In genomic region chr17:64060331-64060730, GRCh38 we compare ENCODE assay signal across 21 cellular contexts. TPM values are rescaled to one million over a fixed set of nuclear protein-coding genes. Genes with fewer than 3 reads are reported as not detected.
DNase-seq lines count a peak whose midpoint lies in the region; ATAC-seq, FAIRE-seq and TF ChIP-seq lines count a peak whose summit lies in the region.
"Had no signal": no experiment of that assay in that cellular context is flagged by ENCODE, and none has a peak within 500 bp of the region (broad histone marks: within the 10 kb centered on the region; RNA-seq: fewer than 3 reads in every experiment).

No MANE protein-coding gene starts in this region.

- H3K4me3 Mint-ChIP-seq in activated CD4-positive, alpha-beta T cell treated with anti-CD3 and anti-CD28 coated beads, Interleukin-2, amount 10 ng/mL, durations not matched to agents 7 days and 5 days, result no peak overlapping the region
- H3K4me3 Mint-ChIP-seq in naive thymus-derived CD8-positive, alpha-beta T cell, result peak overlapping the region in 3 of 10 donors; percentile 13 to 39 (median 34)
- H3K4me3 Mint-ChIP-seq: mesothelial cell of epicardium had no signal

- H3K36me3 Mint-ChIP-seq in activated CD4-positive, alpha-beta T cell treated with anti-CD3 and anti-CD28 coated beads, Interleukin-2, amount 10 ng/mL, durations not matched to agents 7 days and 5 days (ENCODE audit: low read depth), result peaks cover 84% of the 10 kb centered on the region
- H3K36me3 Mint-ChIP-seq in naive thymus-derived CD8-positive, alpha-beta T cell, result peaks cover 0 to 46% (median 14%) of the 10 kb centered on the region in 3 donors

- POLR2A ChIA-PET in activated CD4-positive, alpha-beta T cell treated with anti-CD3 and anti-CD28 coated beads, Interleukin-2, amount 10 ng/mL, durations not matched to agents 7 days and 5 days (lab: Charles Lee), result no interaction called here
- POLR2A ChIA-PET in naive thymus-derived CD8-positive, alpha-beta T cell (lab: Charles Lee), result interaction anchor here (0.7 to 1.4 kb wide), 2 partner anchors 25 to 32 kb away, joined by 3 to 8 read pairs; no protein-coding TSS in a partner anchor

- H3K9me3 ChIP-seq in adrenal gland (replicated peaks in 1 of 3), result no peaks in the 10 kb centered on the region
- H3K9me3 ChIP-seq: upper lobe of left lung had no signal

- no peak for TF ChIP-seq POLR2A in adrenal gland (IDR thresholded peaks at IDR 0.05)

- H3K27me3 Mint-ChIP-seq in activated CD4-positive, alpha-beta T cell treated with anti-CD3 and anti-CD28 coated beads, Interleukin-2, amount 10 ng/mL, durations not matched to agents 7 days and 5 days, result no peaks in the 10 kb centered on the region
- no peaks in the 10 kb centered on the region for H3K27me3 Mint-ChIP-seq in naive thymus-derived CD8-positive, alpha-beta T cell

- peak; percentile 80 for FAIRE-seq in GM19239 (lab: Jason Lieb, UNC)
- FAIRE-seq: frontal cortex had no signal

- H3K4me3 ChIP-seq in adrenal gland, result no peak overlapping the region
- H3K4me3 ChIP-seq: upper lobe of left lung had no signal

- peaks cover 75% of the 10 kb centered on the region for H3K4me1 Mint-ChIP-seq in activated CD4-positive, alpha-beta T cell treated with anti-CD3 and anti-CD28 coated beads, Interleukin-2, amount 10 ng/mL, durations not matched to agents 7 days and 5 days
- H3K4me1 Mint-ChIP-seq in naive thymus-derived CD8-positive, alpha-beta T cell, result peaks cover 6 to 80% (median 32%) of the 10 kb centered on the region in 4 donors

- H3K9me3 Mint-ChIP-seq in activated CD4-positive, alpha-beta T cell treated with anti-CD3 and anti-CD28 coated beads, Interleukin-2, amount 10 ng/mL, durations not matched to agents 7 days and 5 days, result no peaks in the 10 kb centered on the region
- no peaks in the 10 kb centered on the region for H3K9me3 Mint-ChIP-seq in naive thymus-derived CD8-positive, alpha-beta T cell
- H3K9me3 Mint-ChIP-seq: mesothelial cell of epicardium had no signal

- no peak for TF ChIP-seq CTCF in adrenal gland (IDR thresholded peaks at IDR 0.05)

- H3K27me3 ChIP-seq in adrenal gland, result no peaks in the 10 kb centered on the region
- H3K27me3 ChIP-seq: upper lobe of left lung had no signal

- no peak for ATAC-seq in naive thymus-derived CD8-positive, alpha-beta T cell
- no peak for ATAC-seq in HG03442 (IDR thresholded peaks at IDR 0.05; ENCODE audit: unreplicated experiment)

- H3K36me3 ChIP-seq in adrenal gland (replicated peaks in 1 of 2), result peaks cover 0 to 75% of the 10 kb centered on the region in 2 donors

- CTCF ChIA-PET in activated CD4-positive, alpha-beta T cell treated with anti-CD3 and anti-CD28 coated beads, Interleukin-2, amount 10 ng/mL, durations not matched to agents 7 days and 5 days (lab: Charles Lee), result interaction anchor here (0.8 to 1.4 kb wide), 4 partner anchors 14 to 60 kb away, joined by 3 read pairs; no protein-coding TSS in a partner anchor

- peak overlapping the region in 3 of 5 donors; percentile 58 to 75 (median 66) for H3K27ac ChIP-seq in adrenal gland
- H3K27ac ChIP-seq: RWPE1, VCaP had no signal

- intact Hi-C loops in adrenal gland (cut with DNase I), result loop anchor here in 1 of 2 donors (10.0 kb wide), 2 partner anchors 74 to 224 kb away; partner anchors contain the start of gene ERN1

- DNase-seq in activated CD4-positive, alpha-beta T cell treated with anti-CD3 and anti-CD28 coated beads, Interleukin-2, amount 10 ng/mL, durations not matched to agents 7 days and 5 days, result no peak
- DNase-seq in activated CD4-positive, alpha-beta T cell treated with anti-CD3 and anti-CD28 coated beads for 1 hour, result no peak
- no peak for DNase-seq in GM19239 (ENCODE audit: insufficient read length, low spot score)
- no peak for DNase-seq in adrenal gland
- no peak for DNase-seq in naive thymus-derived CD8-positive, alpha-beta T cell
- no peak for DNase-seq in HUDEP-2 (lab: John Stamatoyannopoulos, UW; ENCODE audit: unreplicated experiment in 76 of 76)
- DNase-seq in central memory CD4-positive, alpha-beta T cell, result no peak
- DNase-seq: activated gamma-delta T cell treated with Interleukin-2 at 50 U/mL for 16 hours; C1 segment of cervical spinal cord; cortex of kidney; DMS53; IMR-90; NCI-H187 treated with DMSO at 0.1 percent for 48 hours; NCI-H345; stimulated activated naive CD4-positive, alpha-beta T cell treated with Interleukin-2 at 50 U/mL for 16 hours had no signal

- H3K4me1 ChIP-seq in adrenal gland (replicated peaks in 1 of 2), result peaks cover 8 to 39% of the 10 kb centered on the region in 2 donors

- 70 to 98% (median 73%) methylated on average over 4 to 5 of the region's 5 CpGs for WGBS in adrenal gland, 4 donors

- H3K27ac Mint-ChIP-seq in activated CD4-positive, alpha-beta T cell treated with anti-CD3 and anti-CD28 coated beads, Interleukin-2, amount 10 ng/mL, durations not matched to agents 7 days and 5 days, result peak overlapping the region; percentile 78
- H3K27ac Mint-ChIP-seq in naive thymus-derived CD8-positive, alpha-beta T cell, result peak overlapping the region in 6 of 10 donors; percentile 30 to 84 (median 72)
- H3K27ac Mint-ChIP-seq: mesothelial cell of epicardium had no signal

RNA-seq across cellular contexts. Expression of gene ICAM2, which starts 39.9 kb away (rescaled TPM):
- total RNA-seq in activated CD4-positive, alpha-beta T cell treated with anti-CD3 and anti-CD28 coated beads, Interleukin-2, amount 10 ng/mL, durations not matched to agents 7 days and 5 days, result 100 to 1,000 TPM; 113 to 116 TPM
- 10 to 100 TPM; 16.6 to 42.2 (median 20.9) TPM for total RNA-seq in adrenal gland
- polyA plus RNA-seq in adrenal gland, result 10 to 100 TPM in 2 of 3 donors, 1 to 10 TPM in 1; 9.6 to 40.5 (median 35.0) TPM
- total RNA-seq in naive thymus-derived CD8-positive, alpha-beta T cell, result 10 to 100 TPM; 89.2 to 89.3 TPM
- 100 to 1,000 TPM; 218 to 306 (median 289) TPM for polyA plus RNA-seq in naive thymus-derived CD8-positive, alpha-beta T cell
- total RNA-seq: IMR-90 had no signal
